Comparison of ENCODE assay signal across 7 cellular contexts in the genomic region with DNA sequence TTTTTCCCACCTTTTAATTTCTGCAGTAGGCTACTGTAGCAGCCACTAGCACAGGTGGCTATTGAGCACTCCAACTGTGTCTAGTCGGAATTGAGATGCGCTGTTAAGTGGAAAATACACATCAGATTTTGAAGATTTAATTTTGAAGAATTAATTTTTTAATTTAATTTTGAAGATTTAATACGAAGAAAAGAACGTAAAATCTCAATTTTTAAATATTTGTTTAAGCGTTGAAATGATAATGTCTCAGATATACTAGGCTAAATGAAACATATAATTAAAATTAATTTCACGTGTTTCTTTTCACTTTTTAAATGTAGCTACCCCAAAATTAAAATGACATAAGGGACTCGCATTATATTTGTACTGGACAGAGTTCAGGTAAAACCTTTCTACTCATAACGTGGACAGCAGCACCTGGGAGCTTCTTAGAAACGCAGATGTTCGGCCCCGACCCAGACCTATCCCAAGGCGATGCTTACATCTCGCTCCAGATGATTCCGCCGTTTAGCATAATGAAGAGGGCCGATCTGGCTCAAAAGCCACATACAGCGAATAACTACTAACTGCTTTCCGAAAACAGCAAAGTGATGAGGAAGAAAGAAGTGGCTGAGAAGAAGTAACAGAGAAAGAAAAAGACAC. TPM values are rescaled to one million over a fixed set of nuclear protein-coding genes. Genes with fewer than 3 reads are reported as not detected.
DNase-seq lines count a peak whose midpoint lies in the region; ATAC-seq, FAIRE-seq and TF ChIP-seq lines count a peak whose summit lies in the region.

No MANE protein-coding gene starts in this region.

- DNase-seq in EL (peak; percentile 36), MG63 (no peak), GM12878 (ENCODE audit: low read depth, low spot score) (no peak), kidney tubule cell (ENCODE audit: low spot score) (peak; percentile 30), testis (peak; percentile 36), hippocampal formation (lab: John Stamatoyannopoulos, UW) (no peak)

- POLR2A ChIA-PET in GM12878 (lab: Charles Lee): interaction anchor here (1.1 kb wide), 1 partner anchor 161 kb away, joined by 4 read pairs; the partner anchor contains the start of gene TMEM50B

- RAD21 ChIA-PET in GM12878 (lab: Charles Lee; ENCODE audit: unreplicated experiment): no interaction called here

- in situ Hi-C loops in GM12878 (cut with MboI): loop anchor here (25.0 kb wide), 1 partner anchor 1254 kb away; the partner anchor contains the start of gene URB1

- BruUV-seq in GM12878 (replicated peaks; lab: Mats Ljungman, UMichigan): no TSS peak

- peak overlapping the region; percentile 87 for H2AFZ ChIP-seq in GM12878 (ENCODE audit: control insufficient read depth, low read depth, low read length)

- WGBS in GM12878 (ENCODE audit: insufficient coverage, insufficient replicate concordance, low lambda C conversion rate, missing lambda C conversion rate): 33% methylated on average over 18 of the region's 18 CpGs
- 18 to 20% methylated on average over 18 of the region's 18 CpGs for WGBS in testis, 2 donors

- intact Hi-C loops in GM12878 (cut with micrococcal nuclease; ENCODE audit: unreplicated experiment) (no loop called here), testis (cut with DNase I; ENCODE audit: low total_unique reads) (loop anchor here (5.0 kb wide), 1 partner anchor 251 kb away; no protein-coding TSS in a partner anchor)

- no peak for ATAC-seq in GM12878
- ATAC-seq in GM18502 (IDR thresholded peaks at IDR 0.05; ENCODE audit: poor library complexity, unreplicated experiment): no peak

- no peak for FAIRE-seq in GM12878 (lab: Jason Lieb, UNC)

- CTCF ChIA-PET in GM12878 (lab: Yijun Ruan, JAX): interaction anchor here (1.5 kb wide), 1 partner anchor 35 kb away, joined by 4 read pairs; no protein-coding TSS in a partner anchor

- H3K36me3 ChIP-seq in MG63: peaks cover 3% of the 10 kb centered on the region; the same call in 1 of the 2 replicates
- H3K36me3 ChIP-seq in GM12878 (ENCODE audit: control insufficient read depth in 2 of 2, insufficient read depth in 2 of 2, low read length in 1 of 2): no peaks in the 10 kb centered on the region
- no peaks in the 10 kb centered on the region for H3K36me3 ChIP-seq in testis (ENCODE audit: low read depth, missing control alignments)

- H4K20me1 ChIP-seq in GM12878 (ENCODE audit: control insufficient read depth, insufficient read depth): no peaks in the 10 kb centered on the region

- H3K4me1 ChIP-seq in GM12878 (ENCODE audit: control insufficient read depth, insufficient read depth, low read length) (no peaks in the 10 kb centered on the region), testis (peaks cover 7% of the 10 kb centered on the region)

- H3K4me3 ChIP-seq in MG63 (peak overlapping the region; percentile 77), GM12878 (peak overlapping the region; percentile 60), testis (peak overlapping the region; percentile 85 to 90)

- no peaks in the 10 kb centered on the region for H3K9me3 ChIP-seq in MG63
- H3K9me3 ChIP-seq in GM12878 (replicated peaks; ENCODE audit: control insufficient read depth, insufficient read depth, low read length): no peaks in the 10 kb centered on the region
- no peaks in the 10 kb centered on the region for H3K9me3 ChIP-seq in testis

- TF ChIP-seq CTCF in GM12878 (IDR thresholded peaks at IDR 0.05 in 2 of 3, conservative IDR thresholded peaks at IDR 0.05 in 1 of 3; ENCODE audit: control insufficient read depth in 2 of 3, extremely low read depth in 1 of 3, insufficient read depth in 1 of 3, low read depth in 3 of 3, low read length in 3 of 3): no peak
- no peak for TF ChIP-seq CTCF in testis (IDR thresholded peaks at IDR 0.05)

- SMC1A ChIA-PET in GM12878 (lab: Charles Lee; ENCODE audit: uncharacterized antibody, unreplicated experiment): no interaction called here

- H3K27ac ChIP-seq in GM12878 (ENCODE audit: control insufficient read depth, insufficient read depth) (peak overlapping the region; percentile 76), testis (peak overlapping the region; percentile 87 to 92)

- peak overlapping the region; percentile 46 for H3K4me2 ChIP-seq in GM12878 (ENCODE audit: control insufficient read depth, insufficient read depth)

- H3K79me2 ChIP-seq in GM12878 (ENCODE audit: control insufficient read depth, insufficient read depth, low read length): peaks cover 13% of the 10 kb centered on the region

- no peak for TF ChIP-seq RAD21 in GM12878 (IDR thresholded peaks at IDR 0.05; ENCODE audit: insufficient read depth, low read depth, low read length)

- H3K27me3 ChIP-seq in MG63 (no peaks in the 10 kb centered on the region), GM12878 (replicated peaks in 1 of 2; ENCODE audit: control insufficient read depth in 2 of 2, insufficient read depth in 2 of 2, low read length in 1 of 2) (peaks cover 0 to 6% of the 10 kb centered on the region in 2 experiments; a peak in 2 of 4 replicates), testis (no peaks in the 10 kb centered on the region)

- TF ChIP-seq POLR2A in GM12878 (IDR thresholded peaks at IDR 0.05; ENCODE audit: low read depth, low read length) (no peak), testis (IDR thresholded peaks at IDR 0.05) (no peak)

- H3K9ac ChIP-seq in GM12878 (ENCODE audit: control insufficient read depth, insufficient read depth, low read length): peak overlapping the region; percentile 80

- no peak for TF ChIP-seq EP300 in GM12878 (IDR thresholded peaks at IDR 0.05; ENCODE audit: borderline replicate concordance in 1 of 2, control insufficient read depth in 1 of 2, low read depth in 2 of 2, low read length in 2 of 2)

RNA-seq across cellular contexts. Expression of gene CRYZL1, which starts 0.7 kb away (rescaled TPM):
- 7.8 and 126 TPM in 2 replicates for total RNA-seq in MG63 (2014; rRNA removed; shearing (Covaris generic); ENCODE audit: low replicate concordance)
- total RNA-seq in GM12878 (2013; cell fraction: nucleolus; rRNA removed): 148 and 161 TPM in 2 replicates
- 14.3 and 17.3 TPM in 2 replicates for total RNA-seq in GM12878 (2014; rRNA removed)
- total RNA-seq in GM12878 (2014; rRNA removed; fragmentation: Illumina TruSeq; extraction: Trizol): 14.5 and 15.5 TPM in 2 replicates
- total RNA-seq in GM12878 (2021): 20.2 and 21.4 TPM in 2 replicates
- 24.5 TPM for polyA plus RNA-seq in GM12878 (2011; ENCODE audit: low read depth)
- polyA plus RNA-seq in GM12878 (2011; rRNA removed): 68.8 and 92.6 TPM in 2 replicates
- polyA plus RNA-seq in GM12878 (2011; cell fraction: cytosol; rRNA removed): 24.1 and 26.4 TPM in 2 replicates
- 62.4 and 86.8 TPM in 2 replicates for polyA plus RNA-seq in GM12878 (2011; cell fraction: nucleus; rRNA removed)
- polyA plus RNA-seq in GM12878 (2012): 22.9 and 24.2 TPM in 2 replicates
- polyA plus RNA-seq in GM12878 (2014; fragmentation: Illumina TruSeq; extraction: Trizol): 25.5 and 32.8 TPM in 2 replicates
- polyA plus RNA-seq in GM12878 (2014; fragmentation: Nextera tagmentation; extraction: Ambion mirVana): 10 to 100 TPM; 51.4 to 72.4 TPM
- 25.7 and 27.7 TPM in 2 replicates for polyA plus RNA-seq in GM12878 (2014; rRNA removed)
- polyA plus RNA-seq in GM12878 (2016; fragmentation: Nextera tagmentation; extraction: Ambion mirVana): 10 to 100 TPM; 33.6 to 34.8 TPM
- polyA minus RNA-seq in GM12878 (2011; rRNA and poly(A)+ RNA removed): 32.3 and 80.7 TPM in 2 replicates
- polyA minus RNA-seq in GM12878 (2011; cell fraction: cytosol; rRNA and poly(A)+ RNA removed): 14.4 and 14.8 TPM in 2 replicates
- 20.1 and 34.9 TPM in 2 replicates for polyA minus RNA-seq in GM12878 (2011; cell fraction: nucleus; rRNA and poly(A)+ RNA removed)
- 10 to 100 TPM; 40.6 to 73.2 TPM for total RNA-seq in testis
- 75.7 TPM for polyA plus RNA-seq in testis (ENCODE audit: insufficient read depth, low read depth, low replicate concordance)

RNA-seq across cellular contexts. Expression of gene ITSN1, which starts 1.5 kb away (rescaled TPM):
- 7.7 and 10.5 TPM in 2 replicates for total RNA-seq in MG63 (2014; rRNA removed; shearing (Covaris generic); ENCODE audit: low replicate concordance)
- 38.7 and 40.5 TPM in 2 replicates for total RNA-seq in GM12878 (2013; cell fraction: nucleolus; rRNA removed)
- total RNA-seq in GM12878 (2014; rRNA removed) (3.9 and 4.0 TPM in 2 replicates), GM12878 (2014; rRNA removed; fragmentation: Illumina TruSeq; extraction: Trizol) (3.9 and 5.9 TPM in 2 replicates), GM12878 (2021) (5.1 and 6.1 TPM in 2 replicates), testis (10 to 100 TPM; 48.4 to 56.6 TPM)
- polyA plus RNA-seq in GM12878 (2011; ENCODE audit: low read depth): 1.7 TPM
- polyA plus RNA-seq in GM12878 (2011; rRNA removed) (3.2 and 4.8 TPM in 2 replicates), GM12878 (2014; fragmentation: Illumina TruSeq; extraction: Trizol) (8.1 and 8.8 TPM in 2 replicates), GM12878 (2014; fragmentation: Nextera tagmentation; extraction: Ambion mirVana) (1 to 10 TPM in 1 of 2 experiments, under 1 TPM in 1; 0.89 to 1.3 TPM), GM12878 (2014; rRNA removed) (4.7 and 6.7 TPM in 2 replicates), GM12878 (2016; fragmentation: Nextera tagmentation; extraction: Ambion mirVana) (10 to 100 TPM; 10.4 to 10.6 TPM), testis (ENCODE audit: insufficient read depth, low read depth, low replicate concordance) (20.0 TPM)
- polyA plus RNA-seq in GM12878 (2011; cell fraction: cytosol; rRNA removed): 2.5 and 3.4 TPM in 2 replicates
- polyA plus RNA-seq in GM12878 (2011; cell fraction: nucleus; rRNA removed): 6.0 and 7.0 TPM in 2 replicates
- 2.0 and 2.5 TPM in 2 replicates for polyA plus RNA-seq in GM12878 (2012)
- 5.2 and 6.9 TPM in 2 replicates for polyA minus RNA-seq in GM12878 (2011; rRNA and poly(A)+ RNA removed)
- 2.4 and 4.8 TPM in 2 replicates for polyA minus RNA-seq in GM12878 (2011; cell fraction: cytosol; rRNA and poly(A)+ RNA removed)
- 4.0 and 4.1 TPM in 2 replicates for polyA minus RNA-seq in GM12878 (2011; cell fraction: nucleus; rRNA and poly(A)+ RNA removed)

RNA-seq across cellular contexts. Expression of gene DONSON, which starts 52.3 kb away (rescaled TPM):
- total RNA-seq in MG63 (2014; rRNA removed; shearing (Covaris generic); ENCODE audit: low replicate concordance): 29.4 and 32.0 TPM in 2 replicates
- total RNA-seq in GM12878 (2013; cell fraction: nucleolus; rRNA removed): 25.2 and 30.0 TPM in 2 replicates
- total RNA-seq in GM12878 (2014; rRNA removed) (28.1 and 29.1 TPM in 2 replicates), GM12878 (2014; rRNA removed; fragmentation: Illumina TruSeq; extraction: Trizol) (36.3 and 39.1 TPM in 2 replicates), GM12878 (2021) (21.6 and 23.4 TPM in 2 replicates), testis (10 to 100 TPM; 34.4 to 66.1 TPM)
- polyA plus RNA-seq in GM12878 (2011; ENCODE audit: low read depth): 17.2 TPM
- polyA plus RNA-seq in GM12878 (2011; rRNA removed) (51.2 and 72.5 TPM in 2 replicates), GM12878 (2014; fragmentation: Illumina TruSeq; extraction: Trizol) (40.5 and 51.2 TPM in 2 replicates), GM12878 (2014; fragmentation: Nextera tagmentation; extraction: Ambion mirVana) (10 to 100 TPM; 13.6 to 25.8 TPM), GM12878 (2014; rRNA removed) (23.7 and 26.7 TPM in 2 replicates), GM12878 (2016; fragmentation: Nextera tagmentation; extraction: Ambion mirVana) (10 to 100 TPM; 47.3 to 49.3 TPM), testis (ENCODE audit: insufficient read depth, low read depth, low replicate concordance) (46.9 TPM)
- 24.8 and 27.8 TPM in 2 replicates for polyA plus RNA-seq in GM12878 (2011; cell fraction: cytosol; rRNA removed)
- 37.1 and 44.0 TPM in 2 replicates for polyA plus RNA-seq in GM12878 (2011; cell fraction: nucleus; rRNA removed)
- 27.8 and 39.7 TPM in 2 replicates for polyA plus RNA-seq in GM12878 (2012)
- 32.1 and 37.0 TPM in 2 replicates for polyA minus RNA-seq in GM12878 (2011; rRNA and poly(A)+ RNA removed)
- polyA minus RNA-seq in GM12878 (2011; cell fraction: cytosol; rRNA and poly(A)+ RNA removed): 11.6 and 16.0 TPM in 2 replicates
- polyA minus RNA-seq in GM12878 (2011; cell fraction: nucleus; rRNA and poly(A)+ RNA removed): 12.9 and 14.5 TPM in 2 replicates

Comparison
In these comparisons a context has a peak if more than half of its experiments do, and no peak if none do; other contexts are left out.
1. DNase-seq: peak in EL (single experiment), kidney tubule cell (single experiment) and testis (single experiment); none in MG63 (single experiment), GM12878 (single experiment) and hippocampal formation (0 of 2).
2. Peak in every context shown above with its lines, with median percentiles within 50 percentile points of each other: H3K4me3 ChIP-seq.